ENCODE assay signal across 27 cellular contexts in genomic region chr2:102796337-102796736, GRCh38.
A peak's percentile ranks its signal among the peaks of the same experiment; 100 is the strongest.
DNase-seq lines count a peak whose midpoint lies in the region; ATAC-seq and TF ChIP-seq lines count a peak whose summit lies in the region.
"Had no signal": no experiment of that assay in that cellular context is flagged by ENCODE, and none has a peak within 500 bp of the region (broad histone marks: within the 10 kb centered on the region; RNA-seq: fewer than 3 reads in every experiment).

No MANE protein-coding gene starts in this region.

- peak overlapping the region; percentile 92 for H3K27ac ChIP-seq in VCaP
- H3K27ac ChIP-seq: neural progenitor cell, Peyer's patch, SJSA1, upper lobe of right lung had no signal

- ATAC-seq in GM18870 (IDR thresholded peaks at IDR 0.05; ENCODE audit: unreplicated experiment) (no peak), GM19463 (IDR thresholded peaks at IDR 0.05; ENCODE audit: unreplicated experiment) (no peak)
- ATAC-seq: upper lobe of right lung had no signal

- peak; percentile 36 for DNase-seq in NCI-H748 (lab: John Stamatoyannopoulos, UW; ENCODE audit: unreplicated experiment)
- no peak for DNase-seq in NCI-H748 treated with DMSO at 0.1 percent for 48 hours (lab: John Stamatoyannopoulos, UW)
- DNase-seq in left kidney (ENCODE audit: low read depth, low spot score) = peak; percentile 31
- DNase-seq in SIG-M5 treated with dmso at 0.1 percent for 504 hours (lab: John Stamatoyannopoulos, UW; ENCODE audit: unreplicated experiment) = no peak
- DNase-seq in NCI-H1930 (lab: John Stamatoyannopoulos, UW) = no peak
- DNase-seq: ACHN; activated CD4-positive, alpha-beta T cell treated with anti-CD3 and anti-CD28 coated beads for 4 hours; activated CD8-positive, alpha-beta memory T cell treated with anti-CD3 and anti-CD28 coated beads for 24 hours; activated gamma-delta T cell; activated T-cell treated with anti-CD3 and anti-CD28 coated beads, Interleukin-2, amount 50 U/mL, for 1 hour; DMS79 treated with DMSO at 0.1 percent for 48 hours; effector CD8-positive, alpha-beta T cell; foreskin melanocyte; H9; KG1; NCI-H187; NCI-H446 treated with DMSO at 0.1 percent for 48 hours; Peyer's patch; small intestine; stimulated activated CD4-positive, alpha-beta T cell treated with anti-CD3 and anti-CD28 coated beads, Interleukin-2, amount 100 ng/mL, for 24 hours; T-helper 1 cell; upper lobe of right lung had no signal

- no peak for TF ChIP-seq CTCF in VCaP (conservative IDR thresholded peaks at IDR 0.05)

Comparison
In these comparisons a context has a peak if more than half of its experiments do, and no peak if none do; other contexts are left out.
1. DNase-seq: peak in NCI-H748 (single experiment) and left kidney (single experiment); none in NCI-H748 treated with DMSO at 0.1 percent for 48 hours (single experiment), SIG-M5 treated with dmso at 0.1 percent for 504 hours (single experiment) and NCI-H1930 (0 of 2).